12 cellular contexts compared by ENCODE assay signal in the genomic region with DNA sequence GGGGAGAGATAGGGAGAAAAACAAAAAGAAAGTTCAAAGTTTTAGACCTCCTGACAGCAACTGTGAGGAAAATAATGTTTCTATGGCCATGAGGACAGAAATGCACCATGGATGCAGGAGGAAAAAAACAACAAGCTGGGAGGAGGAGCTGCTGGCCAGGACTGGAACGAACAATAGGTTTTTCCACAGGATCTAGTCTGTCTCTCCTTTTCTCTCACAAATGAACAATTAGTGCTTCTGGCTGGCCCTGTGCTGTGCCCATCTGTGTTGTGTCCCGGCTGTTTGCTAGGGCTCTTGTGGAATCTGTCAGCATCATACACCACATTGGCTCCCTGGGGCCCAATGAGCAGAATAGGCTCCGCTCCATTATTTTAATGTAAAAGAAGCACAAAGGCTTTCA. TPM values are rescaled to one million over a fixed set of nuclear protein-coding genes. Genes with fewer than 3 reads are reported as not detected.
DNase-seq lines count a peak whose midpoint lies in the region; ATAC-seq, FAIRE-seq and TF ChIP-seq lines count a peak whose summit lies in the region.
"Had no signal": no experiment of that assay in that cellular context is flagged by ENCODE, and none has a peak within 500 bp of the region (broad histone marks: within the 10 kb centered on the region; RNA-seq: fewer than 3 reads in every experiment).

No MANE protein-coding gene starts in this region.

- no peaks in the 10 kb centered on the region for H3K79me2 ChIP-seq in keratinocyte (ENCODE audit: control insufficient read depth, insufficient read depth, low read length)

- no peak for ATAC-seq in HG02884 (IDR thresholded peaks at IDR 0.05; ENCODE audit: unreplicated experiment)
- no peak for ATAC-seq in HG03521 (IDR thresholded peaks at IDR 0.05; ENCODE audit: unreplicated experiment)
- ATAC-seq: gastrocnemius medialis, upper lobe of right lung had no signal

- H3K4me3 ChIP-seq in keratinocyte (ENCODE audit: control insufficient read depth in 2 of 3, extremely low read depth in 1 of 3, insufficient read depth in 2 of 3, low read depth in 1 of 3, low read length in 3 of 3) (no peak overlapping the region), stomach smooth muscle (ENCODE audit: low read length in 2 of 2) (peak overlapping the region; percentile 50 to 52)
- H3K4me3 ChIP-seq: gastrocnemius medialis, upper lobe of right lung had no signal

- H3K36me3 ChIP-seq in keratinocyte (ENCODE audit: control insufficient read depth in 2 of 2, extremely low read depth in 1 of 2, insufficient read depth in 2 of 2, low read length in 2 of 2) (peaks cover 3 to 7% of the 10 kb centered on the region in 2 experiments), stomach smooth muscle (ENCODE audit: control insufficient read depth in 2 of 2, insufficient read depth in 2 of 2, low read length in 2 of 2) (peaks cover 3 to 7% of the 10 kb centered on the region in 2 donors)

- H4K20me1 ChIP-seq in keratinocyte (ENCODE audit: control insufficient read depth, extremely low read depth, insufficient read depth, low read length), result no peaks in the 10 kb centered on the region

- H3K4me2 ChIP-seq in keratinocyte (ENCODE audit: control insufficient read depth, extremely low read depth, insufficient read depth, low read depth, low read length), result peak overlapping the region; percentile 3

- H3K4me1 ChIP-seq in keratinocyte (ENCODE audit: control insufficient read depth, extremely low read depth, insufficient read depth, low read length), result peaks cover 6% of the 10 kb centered on the region
- H3K4me1 ChIP-seq in stomach smooth muscle (ENCODE audit: control insufficient read depth, insufficient read depth, low read length), result peaks cover 12% of the 10 kb centered on the region
- H3K4me1 ChIP-seq: gastrocnemius medialis had no signal

- DNase-seq in LHCN-M2 (ENCODE audit: low read depth) (peak; percentile 43), keratinocyte (ENCODE audit: low read depth, low spot score) (no peak), NCI-H2107 treated with DMSO at 0.1 percent for 48 hours (lab: John Stamatoyannopoulos, UW; ENCODE audit: unreplicated experiment) (no peak)
- DNase-seq in activated naive CD4-positive, alpha-beta T cell treated with anti-CD3 and anti-CD28 coated beads, Interleukin-2, amount 50 U/mL, for 16 hours, result no peak
- DNase-seq: activated CD4-positive, alpha-beta T cell treated with anti-CD3 and anti-CD28 coated beads, Interleukin-2, amount 50 U/mL, for 4 hours; activated naive CD8-positive, alpha-beta T cell treated with anti-CD3 and anti-CD28 coated beads, Interleukin-2, amount 10 ng/mL, durations not matched to agents 7 days and 5 days; gastrocnemius medialis; upper lobe of right lung had no signal

- no peak for TF ChIP-seq CTCF in keratinocyte (optimal IDR thresholded peaks at IDR 0.05 in 1 of 3, IDR thresholded peaks at IDR 0.05 in 1 of 3, conservative IDR thresholded peaks at IDR 0.05 in 1 of 3; ENCODE audit: extremely low read depth in 1 of 3, insufficient read depth in 2 of 3, low read length in 3 of 3)

- no peaks in the 10 kb centered on the region for H3K9me1 ChIP-seq in keratinocyte (ENCODE audit: control insufficient read depth, extremely low read depth, insufficient read depth, low read length)

- no peak for FAIRE-seq in keratinocyte (lab: Jason Lieb, UNC)

- H3K27ac ChIP-seq in cingulate gyrus (ENCODE audit: low read depth, low read length) (peak overlapping the region; percentile 65), keratinocyte (ENCODE audit: control insufficient read depth, insufficient read depth, low read length) (peak overlapping the region; percentile 50), stomach smooth muscle (ENCODE audit: low read length) (peak overlapping the region; percentile 87)
- H3K27ac ChIP-seq: gastrocnemius medialis, upper lobe of right lung had no signal

- H3K9me3 ChIP-seq in keratinocyte (ENCODE audit: control insufficient read depth, low read depth, low read length), result no peaks in the 10 kb centered on the region
- H3K9me3 ChIP-seq in stomach smooth muscle (ENCODE audit: control insufficient read depth in 2 of 2, low read length in 2 of 2), result no peaks in the 10 kb centered on the region
- H3K9me3 ChIP-seq: gastrocnemius medialis, upper lobe of right lung had no signal

- H3K27me3 ChIP-seq in keratinocyte (ENCODE audit: control insufficient read depth, extremely low read depth, insufficient read depth, low read length) (no peaks in the 10 kb centered on the region), stomach smooth muscle (ENCODE audit: control insufficient read depth in 1 of 2, insufficient read depth in 2 of 2, low read length in 2 of 2) (no peaks in the 10 kb centered on the region)
- H3K27me3 ChIP-seq: gastrocnemius medialis, upper lobe of right lung had no signal

- no peak overlapping the region for H2AFZ ChIP-seq in keratinocyte (ENCODE audit: control insufficient read depth, low read length)

- H3K9ac ChIP-seq in keratinocyte (ENCODE audit: control insufficient read depth, extremely low read depth, insufficient read depth, low read length) (no peak overlapping the region), stomach smooth muscle (ENCODE audit: low read length in 2 of 2) (peak overlapping the region; percentile 40 to 80)

- dilution Hi-C loops in keratinocyte (cut with MboI; ENCODE audit: extremely low pct_ligation_motif_present, low sequenced_read_pairs), result no loop called here

RNA-seq across cellular contexts. Expression of a gene that starts 15.2 kb away (rescaled TPM):
- 14.2 and 17.2 TPM in 2 replicates for total RNA-seq in LHCN-M2 (2014; rRNA removed)
- polyA plus RNA-seq in LHCN-M2 (2012), result 5.9 TPM
- 4.8 to 11.3 TPM (median 6.9 TPM) in 3 replicates for polyA plus RNA-seq in keratinocyte
- polyA plus RNA-seq in keratinocyte (2011; ENCODE audit: low read depth), result 19.8 TPM
- polyA plus RNA-seq in keratinocyte (2011; cell fraction: cytosol; rRNA removed), result 2.3 and 5.6 TPM in 2 replicates
- 18.8 and 24.7 TPM in 2 replicates for polyA plus RNA-seq in keratinocyte (2011; cell fraction: nucleus; rRNA removed)
- 3.8 and 7.9 TPM in 2 replicates for polyA plus RNA-seq in keratinocyte (2012; ENCODE audit: low replicate concordance)
- 1.7 to 10.9 TPM (median 5.0 TPM) in 3 replicates for polyA minus RNA-seq in keratinocyte
- 8.1 TPM for polyA minus RNA-seq in keratinocyte (2011; cell fraction: cytosol; rRNA and poly(A)+ RNA removed)
- polyA minus RNA-seq in keratinocyte (2011; cell fraction: nucleus; rRNA and poly(A)+ RNA removed), result 7.3 and 14.2 TPM in 2 replicates

Comparison
In these comparisons a context has a peak if more than half of its experiments do, and no peak if none do; other contexts are left out.
1. H3K4me3 ChIP-seq: peak in stomach smooth muscle (2 of 2); none in keratinocyte (0 of 3).
2. Peak in every context shown above with its lines, with median percentiles within 50 percentile points of each other: H3K27ac ChIP-seq.